ENCODE assay signal across 1 cellular context in the genomic region with DNA sequence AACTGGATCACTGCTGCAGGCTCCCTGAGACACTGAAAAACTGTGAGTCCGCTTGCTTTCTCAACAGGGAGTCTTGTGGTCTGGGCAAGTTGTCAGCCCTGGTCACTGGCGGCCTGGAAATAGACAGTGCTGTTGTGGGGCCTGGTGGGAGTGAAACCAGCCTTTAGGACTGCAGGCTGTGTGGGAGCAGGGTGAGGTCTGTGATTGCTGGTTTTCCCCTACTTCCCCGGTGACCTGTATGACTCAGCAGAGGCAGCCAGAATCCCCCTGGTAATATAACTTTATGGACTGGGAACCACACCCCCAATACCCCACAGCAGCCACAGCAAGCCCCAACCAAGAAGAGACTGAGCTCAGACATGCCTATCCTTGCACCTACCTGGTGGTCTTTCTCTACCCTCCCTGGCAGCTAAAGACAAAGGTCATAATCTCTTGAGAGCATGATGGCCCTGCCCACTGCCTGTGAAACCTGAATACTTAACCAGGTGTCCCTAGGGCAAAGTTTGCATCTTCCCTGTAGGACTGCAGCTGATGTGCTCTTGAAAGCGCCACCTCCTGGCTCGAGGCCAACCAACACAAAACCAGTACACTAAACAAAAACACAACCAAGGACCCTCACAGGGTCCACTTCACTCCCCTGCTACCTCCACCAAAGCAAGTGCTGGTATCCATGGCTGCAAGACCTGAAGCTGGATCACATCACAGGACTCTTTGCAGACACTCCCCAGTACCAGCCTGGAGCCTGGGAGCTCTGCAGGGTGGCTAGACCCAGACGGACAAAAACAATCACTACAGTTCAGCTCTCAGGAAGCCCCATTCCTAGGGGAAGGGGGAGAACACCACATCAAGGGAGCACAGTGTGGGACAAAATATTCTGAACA.
TF ChIP-seq lines count a peak whose summit lies in the region.

No MANE protein-coding gene starts in this region.

TF ChIP-seq in GM12878, 131 proteins besides CTCF, POLR2A, EP300 and RAD21 (continues in another document):
- TF ChIP-seq, protein P1, sequence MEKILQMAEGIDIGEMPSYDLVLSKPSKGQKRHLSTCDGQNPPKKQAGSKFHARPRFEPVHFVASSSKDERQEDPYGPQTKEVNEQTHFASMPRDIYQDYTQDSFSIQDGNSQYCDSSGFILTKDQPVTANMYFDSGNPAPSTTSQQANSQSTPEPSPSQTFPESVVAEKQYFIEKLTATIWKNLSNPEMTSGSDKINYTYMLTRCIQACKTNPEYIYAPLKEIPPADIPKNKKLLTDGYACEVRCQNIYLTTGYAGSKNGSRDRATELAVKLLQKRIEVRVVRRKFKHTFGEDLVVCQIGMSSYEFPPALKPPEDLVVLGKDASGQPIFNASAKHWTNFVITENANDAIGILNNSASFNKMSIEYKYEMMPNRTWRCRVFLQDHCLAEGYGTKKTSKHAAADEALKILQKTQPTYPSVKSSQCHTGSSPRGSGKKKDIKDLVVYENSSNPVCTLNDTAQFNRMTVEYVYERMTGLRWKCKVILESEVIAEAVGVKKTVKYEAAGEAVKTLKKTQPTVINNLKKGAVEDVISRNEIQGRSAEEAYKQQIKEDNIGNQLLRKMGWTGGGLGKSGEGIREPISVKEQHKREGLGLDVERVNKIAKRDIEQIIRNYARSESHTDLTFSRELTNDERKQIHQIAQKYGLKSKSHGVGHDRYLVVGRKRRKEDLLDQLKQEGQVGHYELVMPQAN (conservative IDR thresholded peaks at IDR 0.05): no peak
- TF ChIP-seq CHD4 (IDR thresholded peaks at IDR 0.05) (no peak), GATAD2B (conservative IDR thresholded peaks at IDR 0.05; ENCODE audit: low read depth) (peak; percentile 97), TCF3 (IDR thresholded peaks at IDR 0.05; ENCODE audit: borderline replicate concordance, insufficient read depth, low read depth, low read length) (peak; percentile 41; the same call in 1 of the 2 replicates), ESRRA (IDR thresholded peaks at IDR 0.05; ENCODE audit: low read length) (no peak), FOXM1 (IDR thresholded peaks at IDR 0.05; ENCODE audit: low read depth, low read length) (peak; percentile 91), SREBF2 (IDR thresholded peaks at IDR 0.05; ENCODE audit: low read length) (no peak), IRF4 (IDR thresholded peaks at IDR 0.05; ENCODE audit: low read depth, low read length) (peak; percentile 93), BRCA1 (IDR thresholded peaks at IDR 0.05; ENCODE audit: low read depth, low read length) (no peak), BACH1 (IDR thresholded peaks at IDR 0.05; ENCODE audit: borderline replicate concordance) (peak; percentile 90; the same call in 1 of the 2 replicates), DPF2 (IDR thresholded peaks at IDR 0.05) (peak; percentile 98), RUNX3 (IDR thresholded peaks at IDR 0.05; ENCODE audit: low read length) (peak; percentile 91), MTA3 (IDR thresholded peaks at IDR 0.05; ENCODE audit: borderline replicate concordance, low read length) (peak; percentile 84; the same call in 1 of the 2 replicates), SREBF1 (IDR thresholded peaks at IDR 0.05; ENCODE audit: low read length) (no peak), EED (IDR thresholded peaks at IDR 0.05; ENCODE audit: low read depth) (peak; percentile 93), TARDBP (IDR thresholded peaks at IDR 0.05; ENCODE audit: borderline replicate concordance) (no peak; the same call in 1 of the 2 replicates), CHD2 (IDR thresholded peaks at IDR 0.05; ENCODE audit: borderline replicate concordance, low read depth, low read length) (peak; percentile 46; the same call in 1 of the 2 replicates), SMC3 (IDR thresholded peaks at IDR 0.05; ENCODE audit: borderline replicate concordance, low read length) (peak; percentile 26; the same call in 1 of the 2 replicates), NR2C1 (IDR thresholded peaks at IDR 0.05) (no peak), ZZZ3 (IDR thresholded peaks at IDR 0.05; ENCODE audit: control insufficient read depth, insufficient read length, low read depth) (no peak), RELA (IDR thresholded peaks at IDR 0.05; ENCODE audit: borderline replicate concordance, partially characterized antibody) (peak; percentile 96), MYC (IDR thresholded peaks at IDR 0.05; ENCODE audit: insufficient read depth, insufficient read length, insufficient replicate concordance, low read length, severe bottlenecking) (no peak), PML (IDR thresholded peaks at IDR 0.05; ENCODE audit: low read length) (peak; percentile 75; the same call in 1 of the 2 replicates), SPI1 (IDR thresholded peaks at IDR 0.05; ENCODE audit: borderline replicate concordance, insufficient read depth, low read depth, low read length) (no peak), CBX3 (IDR thresholded peaks at IDR 0.05; ENCODE audit: borderline replicate concordance, low read depth) (no peak), CBFB (IDR thresholded peaks at IDR 0.05; ENCODE audit: low read depth) (no peak; the same call in none of the 2 replicates), RFX5 (IDR thresholded peaks at IDR 0.05; ENCODE audit: low read depth, low read length) (no peak), WRNIP1 (IDR thresholded peaks at IDR 0.05; ENCODE audit: borderline replicate concordance, low read depth, low read length) (no peak), POLR2AphosphoS5 (IDR thresholded peaks at IDR 0.05; ENCODE audit: low read length) (peak; percentile 97), RAD51 (IDR thresholded peaks at IDR 0.05) (0 out of 2 replicates have a peak, but pooled peaks have one; percentile 12), IKZF2 (IDR thresholded peaks at IDR 0.05) (peak; percentile 96)
- TF ChIP-seq, protein P2, sequence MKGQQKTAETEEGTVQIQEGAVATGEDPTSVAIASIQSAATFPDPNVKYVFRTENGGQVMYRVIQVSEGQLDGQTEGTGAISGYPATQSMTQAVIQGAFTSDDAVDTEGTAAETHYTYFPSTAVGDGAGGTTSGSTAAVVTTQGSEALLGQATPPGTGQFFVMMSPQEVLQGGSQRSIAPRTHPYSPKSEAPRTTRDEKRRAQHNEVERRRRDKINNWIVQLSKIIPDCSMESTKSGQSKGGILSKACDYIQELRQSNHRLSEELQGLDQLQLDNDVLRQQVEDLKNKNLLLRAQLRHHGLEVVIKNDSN (IDR thresholded peaks at IDR 0.05; ENCODE audit: borderline replicate concordance, extremely low read length, insufficient read depth, low read depth, low read length): no peak
- TF ChIP-seq, protein P3, sequence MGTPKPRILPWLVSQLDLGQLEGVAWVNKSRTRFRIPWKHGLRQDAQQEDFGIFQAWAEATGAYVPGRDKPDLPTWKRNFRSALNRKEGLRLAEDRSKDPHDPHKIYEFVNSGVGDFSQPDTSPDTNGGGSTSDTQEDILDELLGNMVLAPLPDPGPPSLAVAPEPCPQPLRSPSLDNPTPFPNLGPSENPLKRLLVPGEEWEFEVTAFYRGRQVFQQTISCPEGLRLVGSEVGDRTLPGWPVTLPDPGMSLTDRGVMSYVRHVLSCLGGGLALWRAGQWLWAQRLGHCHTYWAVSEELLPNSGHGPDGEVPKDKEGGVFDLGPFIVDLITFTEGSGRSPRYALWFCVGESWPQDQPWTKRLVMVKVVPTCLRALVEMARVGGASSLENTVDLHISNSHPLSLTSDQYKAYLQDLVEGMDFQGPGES (IDR thresholded peaks at IDR 0.05): no peak
- TF ChIP-seq, protein P4, sequence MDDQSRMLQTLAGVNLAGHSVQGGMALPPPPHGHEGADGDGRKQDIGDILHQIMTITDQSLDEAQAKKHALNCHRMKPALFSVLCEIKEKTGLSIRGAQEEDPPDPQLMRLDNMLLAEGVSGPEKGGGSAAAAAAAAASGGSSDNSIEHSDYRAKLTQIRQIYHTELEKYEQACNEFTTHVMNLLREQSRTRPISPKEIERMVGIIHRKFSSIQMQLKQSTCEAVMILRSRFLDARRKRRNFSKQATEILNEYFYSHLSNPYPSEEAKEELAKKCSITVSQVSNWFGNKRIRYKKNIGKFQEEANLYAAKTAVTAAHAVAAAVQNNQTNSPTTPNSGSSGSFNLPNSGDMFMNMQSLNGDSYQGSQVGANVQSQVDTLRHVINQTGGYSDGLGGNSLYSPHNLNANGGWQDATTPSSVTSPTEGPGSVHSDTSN (IDR thresholded peaks at IDR 0.05; ENCODE audit: insufficient replicate concordance, low read depth, low read length): peak; percentile 16
- TF ChIP-seq, protein P5, sequence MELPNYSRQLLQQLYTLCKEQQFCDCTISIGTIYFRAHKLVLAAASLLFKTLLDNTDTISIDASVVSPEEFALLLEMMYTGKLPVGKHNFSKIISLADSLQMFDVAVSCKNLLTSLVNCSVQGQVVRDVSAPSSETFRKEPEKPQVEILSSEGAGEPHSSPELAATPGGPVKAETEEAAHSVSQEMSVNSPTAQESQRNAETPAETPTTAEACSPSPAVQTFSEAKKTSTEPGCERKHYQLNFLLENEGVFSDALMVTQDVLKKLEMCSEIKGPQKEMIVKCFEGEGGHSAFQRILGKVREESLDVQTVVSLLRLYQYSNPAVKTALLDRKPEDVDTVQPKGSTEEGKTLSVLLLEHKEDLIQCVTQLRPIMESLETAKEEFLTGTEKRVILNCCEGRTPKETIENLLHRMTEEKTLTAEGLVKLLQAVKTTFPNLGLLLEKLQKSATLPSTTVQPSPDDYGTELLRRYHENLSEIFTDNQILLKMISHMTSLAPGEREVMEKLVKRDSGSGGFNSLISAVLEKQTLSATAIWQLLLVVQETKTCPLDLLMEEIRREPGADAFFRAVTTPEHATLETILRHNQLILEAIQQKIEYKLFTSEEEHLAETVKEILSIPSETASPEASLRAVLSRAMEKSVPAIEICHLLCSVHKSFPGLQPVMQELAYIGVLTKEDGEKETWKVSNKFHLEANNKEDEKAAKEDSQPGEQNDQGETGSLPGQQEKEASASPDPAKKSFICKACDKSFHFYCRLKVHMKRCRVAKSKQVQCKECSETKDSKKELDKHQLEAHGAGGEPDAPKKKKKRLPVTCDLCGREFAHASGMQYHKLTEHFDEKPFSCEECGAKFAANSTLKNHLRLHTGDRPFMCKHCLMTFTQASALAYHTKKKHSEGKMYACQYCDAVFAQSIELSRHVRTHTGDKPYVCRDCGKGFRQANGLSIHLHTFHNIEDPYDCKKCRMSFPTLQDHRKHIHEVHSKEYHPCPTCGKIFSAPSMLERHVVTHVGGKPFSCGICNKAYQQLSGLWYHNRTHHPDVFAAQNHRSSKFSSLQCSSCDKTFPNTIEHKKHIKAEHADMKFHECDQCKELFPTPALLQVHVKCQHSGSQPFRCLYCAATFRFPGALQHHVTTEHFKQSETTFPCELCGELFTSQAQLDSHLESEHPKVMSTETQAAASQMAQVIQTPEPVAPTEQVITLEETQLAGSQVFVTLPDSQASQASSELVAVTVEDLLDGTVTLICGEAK (IDR thresholded peaks at IDR 0.05; ENCODE audit: borderline replicate concordance): no peak
- TF ChIP-seq, protein P6, sequence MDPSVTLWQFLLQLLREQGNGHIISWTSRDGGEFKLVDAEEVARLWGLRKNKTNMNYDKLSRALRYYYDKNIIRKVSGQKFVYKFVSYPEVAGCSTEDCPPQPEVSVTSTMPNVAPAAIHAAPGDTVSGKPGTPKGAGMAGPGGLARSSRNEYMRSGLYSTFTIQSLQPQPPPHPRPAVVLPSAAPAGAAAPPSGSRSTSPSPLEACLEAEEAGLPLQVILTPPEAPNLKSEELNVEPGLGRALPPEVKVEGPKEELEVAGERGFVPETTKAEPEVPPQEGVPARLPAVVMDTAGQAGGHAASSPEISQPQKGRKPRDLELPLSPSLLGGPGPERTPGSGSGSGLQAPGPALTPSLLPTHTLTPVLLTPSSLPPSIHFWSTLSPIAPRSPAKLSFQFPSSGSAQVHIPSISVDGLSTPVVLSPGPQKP (IDR thresholded peaks at IDR 0.05; ENCODE audit: low read depth, low read length): no peak
- TF ChIP-seq, protein P7, sequence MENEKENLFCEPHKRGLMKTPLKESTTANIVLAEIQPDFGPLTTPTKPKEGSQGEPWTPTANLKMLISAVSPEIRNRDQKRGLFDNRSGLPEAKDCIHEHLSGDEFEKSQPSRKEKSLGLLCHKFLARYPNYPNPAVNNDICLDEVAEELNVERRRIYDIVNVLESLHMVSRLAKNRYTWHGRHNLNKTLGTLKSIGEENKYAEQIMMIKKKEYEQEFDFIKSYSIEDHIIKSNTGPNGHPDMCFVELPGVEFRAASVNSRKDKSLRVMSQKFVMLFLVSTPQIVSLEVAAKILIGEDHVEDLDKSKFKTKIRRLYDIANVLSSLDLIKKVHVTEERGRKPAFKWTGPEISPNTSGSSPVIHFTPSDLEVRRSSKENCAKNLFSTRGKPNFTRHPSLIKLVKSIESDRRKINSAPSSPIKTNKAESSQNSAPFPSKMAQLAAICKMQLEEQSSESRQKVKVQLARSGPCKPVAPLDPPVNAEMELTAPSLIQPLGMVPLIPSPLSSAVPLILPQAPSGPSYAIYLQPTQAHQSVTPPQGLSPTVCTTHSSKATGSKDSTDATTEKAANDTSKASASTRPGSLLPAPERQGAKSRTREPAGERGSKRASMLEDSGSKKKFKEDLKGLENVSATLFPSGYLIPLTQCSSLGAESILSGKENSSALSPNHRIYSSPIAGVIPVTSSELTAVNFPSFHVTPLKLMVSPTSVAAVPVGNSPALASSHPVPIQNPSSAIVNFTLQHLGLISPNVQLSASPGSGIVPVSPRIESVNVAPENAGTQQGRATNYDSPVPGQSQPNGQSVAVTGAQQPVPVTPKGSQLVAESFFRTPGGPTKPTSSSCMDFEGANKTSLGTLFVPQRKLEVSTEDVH (IDR thresholded peaks at IDR 0.05; ENCODE audit: low read depth, partially characterized antibody): no peak
- TF ChIP-seq, protein P8, sequence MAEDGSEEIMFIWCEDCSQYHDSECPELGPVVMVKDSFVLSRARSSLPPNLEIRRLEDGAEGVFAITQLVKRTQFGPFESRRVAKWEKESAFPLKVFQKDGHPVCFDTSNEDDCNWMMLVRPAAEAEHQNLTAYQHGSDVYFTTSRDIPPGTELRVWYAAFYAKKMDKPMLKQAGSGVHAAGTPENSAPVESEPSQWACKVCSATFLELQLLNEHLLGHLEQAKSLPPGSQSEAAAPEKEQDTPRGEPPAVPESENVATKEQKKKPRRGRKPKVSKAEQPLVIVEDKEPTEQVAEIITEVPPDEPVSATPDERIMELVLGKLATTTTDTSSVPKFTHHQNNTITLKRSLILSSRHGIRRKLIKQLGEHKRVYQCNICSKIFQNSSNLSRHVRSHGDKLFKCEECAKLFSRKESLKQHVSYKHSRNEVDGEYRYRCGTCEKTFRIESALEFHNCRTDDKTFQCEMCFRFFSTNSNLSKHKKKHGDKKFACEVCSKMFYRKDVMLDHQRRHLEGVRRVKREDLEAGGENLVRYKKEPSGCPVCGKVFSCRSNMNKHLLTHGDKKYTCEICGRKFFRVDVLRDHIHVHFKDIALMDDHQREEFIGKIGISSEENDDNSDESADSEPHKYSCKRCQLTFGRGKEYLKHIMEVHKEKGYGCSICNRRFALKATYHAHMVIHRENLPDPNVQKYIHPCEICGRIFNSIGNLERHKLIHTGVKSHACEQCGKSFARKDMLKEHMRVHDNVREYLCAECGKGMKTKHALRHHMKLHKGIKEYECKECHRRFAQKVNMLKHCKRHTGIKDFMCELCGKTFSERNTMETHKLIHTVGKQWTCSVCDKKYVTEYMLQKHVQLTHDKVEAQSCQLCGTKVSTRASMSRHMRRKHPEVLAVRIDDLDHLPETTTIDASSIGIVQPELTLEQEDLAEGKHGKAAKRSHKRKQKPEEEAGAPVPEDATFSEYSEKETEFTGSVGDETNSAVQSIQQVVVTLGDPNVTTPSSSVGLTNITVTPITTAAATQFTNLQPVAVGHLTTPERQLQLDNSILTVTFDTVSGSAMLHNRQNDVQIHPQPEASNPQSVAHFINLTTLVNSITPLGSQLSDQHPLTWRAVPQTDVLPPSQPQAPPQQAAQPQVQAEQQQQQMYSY (CRISPR knock-in tag; IDR thresholded peaks at IDR 0.05): no peak
